In genomic region chr18:805008-805754, GRCh38 we compare ENCODE assay signal across 9 cellular contexts. TPM values are rescaled to one million over a fixed set of nuclear protein-coding genes. Genes with fewer than 3 reads are reported as not detected.
DNase-seq lines count a peak whose midpoint lies in the region; ATAC-seq, FAIRE-seq and TF ChIP-seq lines count a peak whose summit lies in the region.
"Had no signal": no experiment of that assay in that cellular context is flagged by ENCODE, and none has a peak within 500 bp of the region (broad histone marks: within the 10 kb centered on the region; RNA-seq: fewer than 3 reads in every experiment).

No MANE protein-coding gene starts in this region.

- ATAC-seq in HG03025 (IDR thresholded peaks at IDR 0.05; ENCODE audit: low FRiP score, unreplicated experiment): peak; percentile 59
- ATAC-seq in body of pancreas: no peak

- intact Hi-C loops in dendritic cell treated with granulocyte-macrophage colony-stimulating factor and Interleukin-4, amounts not matched to agents 40 ng/mL and 50 ng/mL, for 4 days (cut with micrococcal nuclease): no loop called here
- intact Hi-C loops in transverse colon (cut with DNase I; ENCODE audit: low total_unique reads): no loop called here
- intact Hi-C loops in esophagus muscularis mucosa (cut with DNase I): no loop called here
- intact Hi-C loops in body of pancreas (cut with DNase I): no loop called here

- CTCF ChIA-PET in activated naive CD4-positive, alpha-beta T cell treated with anti-CD3 and anti-CD28 coated beads, Interleukin-2, amount 10 ng/mL, durations not matched to agents 7 days and 5 days (lab: Charles Lee): interaction anchor here (1.1 to 1.7 kb wide), 2 partner anchors 25 to 35 kb away, joined by 3 to 10 read pairs; no protein-coding TSS in a partner anchor

- no peak for TF ChIP-seq POLR2A in transverse colon (IDR thresholded peaks at IDR 0.05)
- TF ChIP-seq POLR2A in esophagus muscularis mucosa (IDR thresholded peaks at IDR 0.05; ENCODE audit: low read depth): no peak
- no peak for TF ChIP-seq POLR2A in body of pancreas (IDR thresholded peaks at IDR 0.05)

- peaks cover 4 to 45% (median 22%) of the 10 kb centered on the region in 4 donors for H3K4me1 ChIP-seq in transverse colon
- H3K4me1 ChIP-seq in esophagus muscularis mucosa: peaks cover 19 to 72% (median 62%) of the 10 kb centered on the region in 4 donors
- H3K4me1 ChIP-seq in body of pancreas: peaks cover 38% of the 10 kb centered on the region

- peaks cover 70% of the 10 kb centered on the region for H3K4me1 Mint-ChIP-seq in activated naive CD4-positive, alpha-beta T cell treated with anti-CD3 and anti-CD28 coated beads, Interleukin-2, amount 10 ng/mL, durations not matched to agents 7 days and 5 days
- H3K4me1 Mint-ChIP-seq in dendritic cell treated with granulocyte-macrophage colony-stimulating factor and Interleukin-4, amounts not matched to agents 40 ng/mL and 50 ng/mL, for 4 days (ENCODE audit: low read depth): peaks cover 8% of the 10 kb centered on the region

- no peaks in the 10 kb centered on the region for H3K9me3 ChIP-seq in transverse colon
- no peaks in the 10 kb centered on the region for H3K9me3 ChIP-seq in esophagus muscularis mucosa
- H3K9me3 ChIP-seq in body of pancreas: no peaks in the 10 kb centered on the region

- 41 to 50% methylated on average over 5 of the region's 5 CpGs for WGBS in transverse colon (ENCODE audit: low coverage in 1 of 2), 2 donors
- 57% methylated on average over 5 of the region's 5 CpGs for WGBS in esophagus muscularis mucosa
- WGBS in body of pancreas, 2 donors: 44 to 54% methylated on average over 5 of the region's 5 CpGs

- H3K36me3 ChIP-seq in transverse colon (no peaks in the 10 kb centered on the region), esophagus muscularis mucosa (no peaks in the 10 kb centered on the region), body of pancreas (replicated peaks in 1 of 2; ENCODE audit: insufficient read depth in 1 of 2, low read depth in 2 of 2) (no peaks in the 10 kb centered on the region)

- DNase-seq in activated naive CD4-positive, alpha-beta T cell treated with anti-CD3 and anti-CD28 coated beads, Interleukin-2, amount 10 ng/mL, durations not matched to agents 7 days and 5 days: no peak
- no peak for DNase-seq in activated naive CD4-positive, alpha-beta T cell treated with Interleukin-2 at 50 U/mL for 16 hours
- DNase-seq in transverse colon: no peak
- DNase-seq in esophagus muscularis mucosa (ENCODE audit: extremely low spot score): no peak
- no peak for DNase-seq in HTR-8/SVneo (ENCODE audit: insufficient read length, low spot score)
- DNase-seq in body of pancreas: no peak
- DNase-seq: KG1 had no signal

- H3K9me3 Mint-ChIP-seq in activated naive CD4-positive, alpha-beta T cell treated with anti-CD3 and anti-CD28 coated beads, Interleukin-2, amount 10 ng/mL, durations not matched to agents 7 days and 5 days: no peaks in the 10 kb centered on the region
- no peaks in the 10 kb centered on the region for H3K9me3 Mint-ChIP-seq in dendritic cell treated with granulocyte-macrophage colony-stimulating factor and Interleukin-4, amounts not matched to agents 40 ng/mL and 50 ng/mL, for 4 days

- peak overlapping the region; percentile 70 for H3K27ac Mint-ChIP-seq in activated naive CD4-positive, alpha-beta T cell treated with anti-CD3 and anti-CD28 coated beads, Interleukin-2, amount 10 ng/mL, durations not matched to agents 7 days and 5 days
- H3K27ac Mint-ChIP-seq in dendritic cell treated with granulocyte-macrophage colony-stimulating factor and Interleukin-4, amounts not matched to agents 40 ng/mL and 50 ng/mL, for 4 days: no peak overlapping the region

- in situ Hi-C loops in transverse colon (cut with MboI; ENCODE audit: low pct_ligation_motif_present in 1 of 4, low pct_unique_long_range_greater_than_20kb in 1 of 4, low sequenced_read_pairs in 3 of 4): no loop called here

- H3K27ac ChIP-seq in transverse colon (peak overlapping the region; percentile 29 to 45 (median 32)), esophagus muscularis mucosa (replicated peaks in 1 of 4) (peak overlapping the region in 2 of 4 donors; percentile 1 to 12), body of pancreas (peak overlapping the region in 2 of 4 donors; percentile 9 to 35)

- peaks cover 12% of the 10 kb centered on the region for H3K36me3 Mint-ChIP-seq in activated naive CD4-positive, alpha-beta T cell treated with anti-CD3 and anti-CD28 coated beads, Interleukin-2, amount 10 ng/mL, durations not matched to agents 7 days and 5 days
- no peaks in the 10 kb centered on the region for H3K36me3 Mint-ChIP-seq in dendritic cell treated with granulocyte-macrophage colony-stimulating factor and Interleukin-4, amounts not matched to agents 40 ng/mL and 50 ng/mL, for 4 days (ENCODE audit: low read depth)

- H3K4me3 Mint-ChIP-seq in activated naive CD4-positive, alpha-beta T cell treated with anti-CD3 and anti-CD28 coated beads, Interleukin-2, amount 10 ng/mL, durations not matched to agents 7 days and 5 days: peak overlapping the region; percentile 64
- peak overlapping the region; percentile 34 for H3K4me3 Mint-ChIP-seq in dendritic cell treated with granulocyte-macrophage colony-stimulating factor and Interleukin-4, amounts not matched to agents 40 ng/mL and 50 ng/mL, for 4 days

- no peaks in the 10 kb centered on the region for H3K27me3 Mint-ChIP-seq in activated naive CD4-positive, alpha-beta T cell treated with anti-CD3 and anti-CD28 coated beads, Interleukin-2, amount 10 ng/mL, durations not matched to agents 7 days and 5 days
- H3K27me3 Mint-ChIP-seq in dendritic cell treated with granulocyte-macrophage colony-stimulating factor and Interleukin-4, amounts not matched to agents 40 ng/mL and 50 ng/mL, for 4 days: peaks cover 80% of the 10 kb centered on the region

- TF ChIP-seq CTCF in transverse colon (IDR thresholded peaks at IDR 0.05): no peak
- TF ChIP-seq CTCF in esophagus muscularis mucosa (IDR thresholded peaks at IDR 0.05): no peak
- TF ChIP-seq CTCF in body of pancreas (IDR thresholded peaks at IDR 0.05): no peak

- H3K4me3 ChIP-seq in transverse colon (peak overlapping the region in 1 of 4 donors; percentile 9), esophagus muscularis mucosa (peak overlapping the region in 1 of 4 donors; percentile 26), body of pancreas (no peak overlapping the region)

- FAIRE-seq in HTR-8/SVneo (lab: Jason Lieb, UNC): no peak

- TF ChIP-seq EP300 in transverse colon (IDR thresholded peaks at IDR 0.05; ENCODE audit: low read depth) (no peak), esophagus muscularis mucosa (IDR thresholded peaks at IDR 0.05) (no peak)

- H3K27me3 ChIP-seq in transverse colon: no peaks in the 10 kb centered on the region
- no peaks in the 10 kb centered on the region for H3K27me3 ChIP-seq in esophagus muscularis mucosa
- H3K27me3 ChIP-seq in body of pancreas: no peaks in the 10 kb centered on the region

RNA-seq across cellular contexts. Expression of gene YES1, which starts 6.9 kb away (rescaled TPM):
- total RNA-seq in transverse colon (100 to 1,000 TPM in 2 of 4 donors, 10 to 100 TPM in 2; 49.4 to 128 (median 96.0) TPM), esophagus muscularis mucosa (100 to 1,000 TPM in 3 of 4 donors, 10 to 100 TPM in 1; 94.6 to 143 (median 116) TPM), body of pancreas (10 to 100 TPM; 50.4 to 51.4 TPM)
